In genomic region chr20:59657459-59658046, GRCh38 we compare ENCODE assay signal across 25 cellular contexts. TPM values are rescaled to one million over a fixed set of nuclear protein-coding genes. Genes with fewer than 3 reads are reported as not detected.
"Had no signal": no experiment of that assay in that cellular context is flagged by ENCODE, and none has a peak within 500 bp of the region (broad histone marks: within the 10 kb centered on the region; RNA-seq: fewer than 3 reads in every experiment).

No MANE protein-coding gene starts in this region.

- H3K79me2 ChIP-seq: hepatocyte had no signal

- H3K4me1 ChIP-seq: gastroesophageal sphincter, heart left ventricle, prostate gland, right atrium auricular region, sigmoid colon, testis, tibial artery had no signal

- H3K4me1 Mint-ChIP-seq: naive thymus-derived CD8-positive, alpha-beta T cell; nephron progenitor cell; stimulated activated effector memory CD8-positive, alpha-beta T cell treated with anti-CD3 and anti-CD28 coated beads, Interleukin-12 subunit alpha, Interleukin-12 subunit beta, amount 100 ng/mL, for 72 hours had no signal

- H3K4me3 ChIP-seq: dorsolateral prefrontal cortex, gastroesophageal sphincter, heart left ventricle, hepatocyte, lung, prostate gland, right atrium auricular region, sigmoid colon, testis, tibial artery had no signal

- H2AFZ ChIP-seq: hepatocyte had no signal

- H3K36me3 ChIP-seq: gastroesophageal sphincter, heart left ventricle, prostate gland, right atrium auricular region, sigmoid colon, tibial artery had no signal

- FAIRE-seq: kidney had no signal

- H3K4me2 ChIP-seq: hepatocyte had no signal

- H3K36me3 Mint-ChIP-seq: stimulated activated effector memory CD8-positive, alpha-beta T cell treated with anti-CD3 and anti-CD28 coated beads, Interleukin-12 subunit alpha, Interleukin-12 subunit beta, amount 100 ng/mL, for 72 hours; type B pancreatic cell had no signal

- H3K27me3 ChIP-seq: dorsolateral prefrontal cortex, hepatocyte, right atrium auricular region, testis had no signal

- H3K9me3 ChIP-seq: prostate gland, testis had no signal

- H3K4me3 Mint-ChIP-seq: naive thymus-derived CD8-positive, alpha-beta T cell; nephron progenitor cell; stimulated activated effector memory CD8-positive, alpha-beta T cell treated with anti-CD3 and anti-CD28 coated beads, Interleukin-12 subunit alpha, Interleukin-12 subunit beta, amount 100 ng/mL, for 72 hours; type B pancreatic cell had no signal

- DNase-seq: dorsolateral prefrontal cortex; effector CD4-positive, alpha-beta T cell; foreskin fibroblast; heart left ventricle; kidney; naive thymus-derived CD8-positive, alpha-beta T cell; nephron progenitor cell; nucleus accumbens; sigmoid colon; stimulated activated CD4-positive, alpha-beta T cell treated with anti-CD3 and anti-CD28 coated beads, Interleukin-2, amount 100 ng/mL, for 24 hours; stimulated activated CD4-positive, alpha-beta T cell treated with anti-CD3 and anti-CD28 coated beads, Interleukin-4, amount 100 ng/mL, for 24 hours; stimulated activated naive CD8-positive, alpha-beta T cell treated with anti-CD3 and anti-CD28 coated beads, Interleukin-15, Interleukin-2, amounts not matched to agents 100 U/mL and 50 U/mL, for 24 hours; substantia nigra; testis; tibial artery had no signal

- ATAC-seq: gastroesophageal sphincter; heart left ventricle; left lobe of liver; naive thymus-derived CD8-positive, alpha-beta T cell; stimulated activated effector memory CD8-positive, alpha-beta T cell treated with anti-CD3 and anti-CD28 coated beads, Interleukin-12 subunit alpha, Interleukin-12 subunit beta, amount 100 ng/mL, for 72 hours; stimulated activated naive CD8-positive, alpha-beta T cell treated with anti-CD3 and anti-CD28 coated beads, Interleukin-15, Interleukin-2, amounts not matched to agents 100 U/mL and 50 U/mL, for 24 hours had no signal

- H3K27ac Mint-ChIP-seq: naive thymus-derived CD8-positive, alpha-beta T cell; nephron progenitor cell; stimulated activated effector memory CD8-positive, alpha-beta T cell treated with anti-CD3 and anti-CD28 coated beads, Interleukin-12 subunit alpha, Interleukin-12 subunit beta, amount 100 ng/mL, for 72 hours; type B pancreatic cell had no signal

- H3K27ac ChIP-seq: dorsolateral prefrontal cortex, gastroesophageal sphincter, heart left ventricle, hepatocyte, prostate gland, right atrium auricular region, sigmoid colon, testis, tibial artery had no signal

RNA-seq across cellular contexts. Expression of gene PHACTR3, which starts 53.2 kb away (rescaled TPM):
- total RNA-seq: myocyte; naive thymus-derived CD8-positive, alpha-beta T cell; osteocyte had no signal
- polyA plus RNA-seq: naive thymus-derived CD8-positive, alpha-beta T cell had no signal
